Comparison of ENCODE assay signal across 10 cellular contexts in genomic region chr20:59063358-59064213, GRCh38. TPM values are rescaled to one million over a fixed set of nuclear protein-coding genes. Genes with fewer than 3 reads are reported as not detected.
A peak's percentile ranks its signal among the peaks of the same experiment; 100 is the strongest.
DNase-seq lines count a peak whose midpoint lies in the region; ATAC-seq and TF ChIP-seq lines count a peak whose summit lies in the region.
"Had no signal": no experiment of that assay in that cellular context is flagged by ENCODE, and none has a peak within 500 bp of the region (broad histone marks: within the 10 kb centered on the region; RNA-seq: fewer than 3 reads in every experiment).

No MANE protein-coding gene starts in this region.

- H3K4me1 ChIP-seq in HEK293 (ENCODE audit: control insufficient read depth, insufficient read depth, low read length) (peaks cover 11% of the 10 kb centered on the region; the same call in 1 of the 2 replicates), SJCRH30 (peaks cover 14% of the 10 kb centered on the region), foreskin keratinocyte (peaks cover 8% of the 10 kb centered on the region), sigmoid colon (peaks cover 0 to 14% (median 9%) of the 10 kb centered on the region in 4 donors)

- H3K4me3 ChIP-seq in HEK293 (ENCODE audit: low read depth, low read length): no peak overlapping the region; the same call in 1 of the 2 replicates
- H3K4me3 ChIP-seq in SJCRH30: peak overlapping the region; percentile 16
- peak overlapping the region in 1 of 4 donors; percentile 1 for H3K4me3 ChIP-seq in sigmoid colon

- ATAC-seq in foreskin keratinocyte: peak; percentile 99
- no peak for ATAC-seq in HG03025 (IDR thresholded peaks at IDR 0.05; ENCODE audit: low FRiP score, unreplicated experiment)
- ATAC-seq in GM21619 (IDR thresholded peaks at IDR 0.05; ENCODE audit: unreplicated experiment): no peak
- ATAC-seq: PC-3 had no signal

- no peak for TF ChIP-seq POLR2A in sigmoid colon (IDR thresholded peaks at IDR 0.05)

- DNase-seq in SJCRH30 (peak; percentile 61 to 79), foreskin keratinocyte (peak; percentile 62 to 83), sigmoid colon (peak; percentile 84), NCI-H187 (lab: John Stamatoyannopoulos, UW) (no peak)
- no peak for DNase-seq in activated CD4-positive, alpha-beta T cell treated with anti-CD3 and anti-CD28 coated beads for 4 hours
- DNase-seq: activated gamma-delta T cell, PC-3 had no signal

- CTCF ChIA-PET in HEK293 (lab: Yijun Ruan, JAX): interaction anchor here (0.9 to 1.3 kb wide), 4 partner anchors 10 to 215 kb away, joined by 3 to 7 read pairs (median 4); no protein-coding TSS in a partner anchor

- intact Hi-C loops in sigmoid colon (cut with DNase I): no loop called here

- POLR2A ChIA-PET in HEK293 (lab: Yijun Ruan, JAX): interaction anchor here (1.5 to 3.6 kb wide), 3 partner anchors 19 to 31 kb away, joined by 6 to 16 read pairs (median 7); partner anchors contain the start of genes ATP5F1E and PRELID3B

- H3K27ac ChIP-seq in HEK293 (ENCODE audit: extremely low read depth, low read depth, low read length) (peak overlapping the region; percentile 52), SJCRH30 (no peak overlapping the region), foreskin keratinocyte (peak overlapping the region; percentile 18), sigmoid colon (peak overlapping the region; percentile 42 to 67 (median 54))

- peak in 3 of 4 donors; percentile 49 to 87 (median 57) for TF ChIP-seq EP300 in sigmoid colon (IDR thresholded peaks at IDR 0.05)

- H3K36me3 ChIP-seq in HEK293 (ENCODE audit: control insufficient read depth in 2 of 2, insufficient read depth in 1 of 2, low read length in 2 of 2): no peaks in the 10 kb centered on the region
- H3K36me3 ChIP-seq in SJCRH30: no peaks in the 10 kb centered on the region
- H3K36me3 ChIP-seq in sigmoid colon: no peaks in the 10 kb centered on the region

- 69 to 75% methylated on average over 22 of the region's 22 CpGs for WGBS in sigmoid colon, 2 donors

- H3K27me3 ChIP-seq in SJCRH30 (0 out of 2 replicates have a peak, but pooled peaks cover 6% of the 10 kb centered on the region), foreskin keratinocyte (peaks cover 2% of the 10 kb centered on the region), sigmoid colon (no peaks in the 10 kb centered on the region)

- no peaks in the 10 kb centered on the region for H3K9me3 ChIP-seq in HEK293 (ENCODE audit: control insufficient read depth, insufficient read depth, low read depth, low read length)
- H3K9me3 ChIP-seq in SJCRH30 (replicated peaks): no peaks in the 10 kb centered on the region
- no peaks in the 10 kb centered on the region for H3K9me3 ChIP-seq in sigmoid colon

- TF ChIP-seq CTCF in HEK293 (tag by site-specific recombination; IDR thresholded peaks at IDR 0.05) (no peak), foreskin keratinocyte (conservative IDR thresholded peaks at IDR 0.05) (no peak), sigmoid colon (IDR thresholded peaks at IDR 0.05) (no peak)

TF ChIP-seq in HEK293, 187 proteins besides CTCF, POLR2A, EP300 and RAD21 (continues in another document):
- no peak for TF ChIP-seq ZNF776 (tag by site-specific recombination; IDR thresholded peaks at IDR 0.05; ENCODE audit: borderline replicate concordance)
- no peak for TF ChIP-seq ZSCAN5A (tag by site-specific recombination; IDR thresholded peaks at IDR 0.05)
- no peak for TF ChIP-seq ZNF571 (tag by site-specific recombination; IDR thresholded peaks at IDR 0.05)
- TF ChIP-seq GLIS1 (tag by site-specific recombination; IDR thresholded peaks at IDR 0.05): peak; percentile 74
- no peak for TF ChIP-seq ZNF175 (tag by site-specific recombination; IDR thresholded peaks at IDR 0.05)
- TF ChIP-seq ZNF350 (tag by site-specific recombination; IDR thresholded peaks at IDR 0.05): no peak
- no peak for TF ChIP-seq PRDM10 (tag by site-specific recombination; IDR thresholded peaks at IDR 0.05)
- no peak for TF ChIP-seq ZBTB48 (tag by site-specific recombination; IDR thresholded peaks at IDR 0.05)
- TF ChIP-seq ZFP69B (tag by site-specific recombination; IDR thresholded peaks at IDR 0.05): 0 out of 2 replicates have a peak, but pooled peaks have one; percentile 14
- TF ChIP-seq ZNF248 (tag by site-specific recombination; IDR thresholded peaks at IDR 0.05): no peak
- no peak for TF ChIP-seq ZNF391 (tag by site-specific recombination; IDR thresholded peaks at IDR 0.05; ENCODE audit: borderline replicate concordance, low read depth)

RNA-seq across cellular contexts. Expression of gene PRELID3B, which starts 21.0 kb away (rescaled TPM):
- total RNA-seq in SJCRH30 (2014; rRNA removed; shearing (Covaris generic)): 298 and 331 TPM in 2 replicates
- total RNA-seq in foreskin keratinocyte (83.8 and 90.7 TPM in 2 replicates), sigmoid colon (10 to 100 TPM; 27.4 to 43.9 (median 40.2) TPM)
- polyA plus RNA-seq in foreskin keratinocyte (39.6 and 49.8 TPM in 2 replicates), sigmoid colon (100 to 1,000 TPM in 2 of 3 donors, 10 to 100 TPM in 1; 61.7 to 189 (median 108) TPM)

RNA-seq across cellular contexts. Expression of gene ATP5F1E, which starts 31.5 kb away (rescaled TPM):
- total RNA-seq in SJCRH30 (2014; rRNA removed; shearing (Covaris generic)): 124 and 133 TPM in 2 replicates
- total RNA-seq in foreskin keratinocyte (57.0 and 58.0 TPM in 2 replicates), sigmoid colon (10 to 100 TPM; 28.5 to 57.4 (median 40.1) TPM)
- polyA plus RNA-seq in foreskin keratinocyte (89.9 and 91.1 TPM in 2 replicates), sigmoid colon (100 to 1,000 TPM in 2 of 3 donors, 10 to 100 TPM in 1; 62.2 to 110 (median 103) TPM)

RNA-seq across cellular contexts. Expression of gene TUBB1, which starts 44.4 kb away (rescaled TPM):
- total RNA-seq in SJCRH30 (2014; rRNA removed; shearing (Covaris generic)): 0.03 TPM in 1 of 2 replicates, not detected in the other
- total RNA-seq in foreskin keratinocyte (not detected in 2 replicates), sigmoid colon (under 1 TPM in 2 of 4 donors, not detected in 2; 0.14 to 0.16 TPM)
- polyA plus RNA-seq in foreskin keratinocyte (not detected in 2 replicates), sigmoid colon (under 1 TPM in 2 of 3 donors, not detected in 1; 0.03 to 0.60 TPM)
- total RNA-seq: PC-3 had no signal

RNA-seq across cellular contexts. Expression of gene CTSZ, which starts 56.5 kb away (rescaled TPM):
- total RNA-seq in SJCRH30 (2014; rRNA removed; shearing (Covaris generic)): not detected in 2 replicates
- total RNA-seq in foreskin keratinocyte (123 and 140 TPM in 2 replicates), sigmoid colon (100 to 1,000 TPM in 3 of 4 donors, 10 to 100 TPM in 1; 93.9 to 144 (median 119) TPM)
- polyA plus RNA-seq in foreskin keratinocyte (195 and 213 TPM in 2 replicates), sigmoid colon (100 to 1,000 TPM; 127 to 312 (median 293) TPM)

Comparison
In these comparisons a context has a peak if more than half of its experiments do, and no peak if none do; other contexts are left out.
1. DNase-seq: peak in SJCRH30 (2 of 2), foreskin keratinocyte (2 of 2) and sigmoid colon (single experiment); none in NCI-H187 (0 of 2) and activated CD4-positive, alpha-beta T cell treated with anti-CD3 and anti-CD28 coated beads for 4 hours (0 of 2).